Comparison of ENCODE assay signal across 13 cellular contexts in genomic region chr3:171790898-171791694, GRCh38. TPM values are rescaled to one million over a fixed set of nuclear protein-coding genes. Genes with fewer than 3 reads are reported as not detected.
DNase-seq lines count a peak whose midpoint lies in the region; ATAC-seq, FAIRE-seq and TF ChIP-seq lines count a peak whose summit lies in the region.
"Had no signal": no experiment of that assay in that cellular context is flagged by ENCODE, and none has a peak within 500 bp of the region (broad histone marks: within the 10 kb centered on the region; RNA-seq: fewer than 3 reads in every experiment).

No MANE protein-coding gene starts in this region.

- DNase-seq in A549 (ENCODE audit: low read depth in 1 of 2, low spot score in 1 of 2) (no peak), dermis blood vessel endothelial cell (peak; percentile 92), middle frontal gyrus (ENCODE audit: extremely low spot score, low spot score) (peak; percentile 1), HFFc6 (no peak), T1000 (lab: John Stamatoyannopoulos, UW) (no peak), NCI-H774 (lab: John Stamatoyannopoulos, UW) (no peak)
- DNase-seq: activated CD4-positive, alpha-beta T cell treated with anti-CD3 and anti-CD28 coated beads, Interleukin-2, amount 50 U/mL, for 48 hours; immature natural killer cell had no signal

- H3K4me1 Mint-ChIP-seq in HFFc6 (ENCODE audit: low read depth), result peaks cover 29% of the 10 kb centered on the region
- H3K4me1 Mint-ChIP-seq: activated naive CD4-positive, alpha-beta T cell treated with anti-CD3 and anti-CD28 coated beads, Interleukin-2, amount 50 U/mL, for 24 hours; immature natural killer cell had no signal

- POLR2A ChIA-PET in A549 (lab: Yijun Ruan, JAX), result interaction anchor here (0.8 kb wide), 1 partner anchor 19 kb away, joined by 3 read pairs; the partner anchor contains the start of gene PLD1

- no peaks in the 10 kb centered on the region for H3K36me3 ChIP-seq in HUES64 (ENCODE audit: insufficient read depth, low read length)

- H3K4me3 ChIP-seq in A549 (no peak overlapping the region), HUES64 (ENCODE audit: low read length) (no peak overlapping the region)

- H3K4me3 Mint-ChIP-seq in HFFc6, result no peak overlapping the region
- H3K4me3 Mint-ChIP-seq: activated naive CD4-positive, alpha-beta T cell treated with anti-CD3 and anti-CD28 coated beads, Interleukin-2, amount 50 U/mL, for 24 hours; immature natural killer cell had no signal

- H3K4me2 ChIP-seq in A549, result peak overlapping the region; percentile 43; the same call in 1 of the 3 replicates

- H3K9me3 Mint-ChIP-seq in HFFc6, result no peaks in the 10 kb centered on the region
- H3K9me3 Mint-ChIP-seq: activated naive CD4-positive, alpha-beta T cell treated with anti-CD3 and anti-CD28 coated beads, Interleukin-2, amount 50 U/mL, for 24 hours; immature natural killer cell had no signal

- H3K4me1 ChIP-seq in A549 (peaks cover 27% of the 10 kb centered on the region), HUES64 (ENCODE audit: insufficient read depth, low read length) (peaks cover 21% of the 10 kb centered on the region; the same call in 1 of the 2 replicates)

- ATAC-seq in A549 (no peak), HG03135 (IDR thresholded peaks at IDR 0.05; ENCODE audit: unreplicated experiment) (no peak)

- TF ChIP-seq POLR2A in A549 (IDR thresholded peaks at IDR 0.05; ENCODE audit: low read length), result no peak

- H3K9me3 ChIP-seq in A549 (no peaks in the 10 kb centered on the region), HUES64 (ENCODE audit: insufficient read depth, low read depth, low read length) (no peaks in the 10 kb centered on the region)

- TF ChIP-seq RAD21 in A549 (conservative IDR thresholded peaks at IDR 0.05 in 1 of 2, IDR thresholded peaks at IDR 0.05 in 1 of 2), result no peak

- H3K27ac Mint-ChIP-seq in HFFc6, result no peak overlapping the region
- H3K27ac Mint-ChIP-seq: activated naive CD4-positive, alpha-beta T cell treated with anti-CD3 and anti-CD28 coated beads, Interleukin-2, amount 50 U/mL, for 24 hours; immature natural killer cell had no signal

- CTCF ChIA-PET in A549 (lab: Yijun Ruan, JAX), result interaction anchor here (1.0 to 2.0 kb wide), 3 partner anchors 16 to 144 kb away, joined by 4 to 11 read pairs (median 4); no protein-coding TSS in a partner anchor

- TF ChIP-seq CTCF in A549 (IDR thresholded peaks at IDR 0.05) (no peak), HFFc6 (IDR thresholded peaks at IDR 0.05) (no peak)

- peaks cover 4% of the 10 kb centered on the region; the same call in 1 of the 2 replicates for H3K36me3 Mint-ChIP-seq in HFFc6 (ENCODE audit: low read depth)
- H3K36me3 Mint-ChIP-seq: activated naive CD4-positive, alpha-beta T cell treated with anti-CD3 and anti-CD28 coated beads, Interleukin-2, amount 50 U/mL, for 24 hours had no signal

- TF ChIP-seq EP300 in A549 (IDR thresholded peaks at IDR 0.05), result no peak

- peak overlapping the region; percentile 38; the same call in 1 of the 2 replicates for H3K9ac ChIP-seq in HUES64 (ENCODE audit: low read depth, low read length)

- no peaks in the 10 kb centered on the region for H3K27me3 ChIP-seq in HUES64 (ENCODE audit: insufficient read depth, low read length)

- no peaks in the 10 kb centered on the region; the same call in 1 of the 2 replicates for H3K27me3 Mint-ChIP-seq in HFFc6 (ENCODE audit: insufficient read depth)

- 87% methylated on average over 6 of the region's 6 CpGs for WGBS in A549 (ENCODE audit: missing lambda C conversion rate)
- WGBS in HUES64, result 89% methylated on average over 6 of the region's 6 CpGs

- no peak for FAIRE-seq in A549 (lab: Jason Lieb, UNC)
- FAIRE-seq: urothelium cell line had no signal

- H3K27ac ChIP-seq in A549, result peak overlapping the region in 1 of 2 experiments; percentile 55; a peak in 3 of 6 replicates
- H3K27ac ChIP-seq in HUES64 (ENCODE audit: low read depth, low read length), result peak overlapping the region; percentile 15; the same call in 1 of the 2 replicates

TF ChIP-seq in A549, 52 proteins besides CTCF, POLR2A, EP300 and RAD21:
- TF ChIP-seq KDM1A (IDR thresholded peaks at IDR 0.05; ENCODE audit: low read depth) (no peak), CEBPB (IDR thresholded peaks at IDR 0.05) (no peak), ELK1 (IDR thresholded peaks at IDR 0.05; ENCODE audit: low read depth, low read length) (no peak), HEYL (CRISPR knock-in tag; IDR thresholded peaks at IDR 0.05) (no peak), FOSB (CRISPR knock-in tag; IDR thresholded peaks at IDR 0.05) (no peak), ZC3H11A (IDR thresholded peaks at IDR 0.05) (no peak), ZSCAN20 (CRISPR knock-in tag; IDR thresholded peaks at IDR 0.05) (no peak), PBX3 (IDR thresholded peaks at IDR 0.05) (no peak), HOXB13 (CRISPR knock-in tag; IDR thresholded peaks at IDR 0.05; ENCODE audit: low read depth) (no peak), CBX2 (IDR thresholded peaks at IDR 0.05; ENCODE audit: borderline replicate concordance, low read depth) (no peak), ZFP36 (IDR thresholded peaks at IDR 0.05; ENCODE audit: borderline replicate concordance, partially characterized antibody) (no peak), HDAC2 (IDR thresholded peaks at IDR 0.05) (no peak)

RNA-seq across cellular contexts. Expression of gene PLD1, which starts 19.2 kb away (rescaled TPM):
- polyA plus RNA-seq in A549 (2011; rRNA removed), result 26.6 and 27.2 TPM in 2 replicates
- polyA plus RNA-seq in A549 (2012; cell fraction: cytosol; rRNA removed), result 4.6 and 6.0 TPM in 2 replicates
- 7.7 and 16.9 TPM in 2 replicates for polyA plus RNA-seq in A549 (2012; cell fraction: nucleus; rRNA removed)
- polyA plus RNA-seq in A549 (2017; fragmentation: RNase III; extraction: RNeasy Plus Mini Kit Qiagen cat#74134 plus additional on column Dnase treatment), result 5.2 to 7.3 TPM (median 6.6 TPM) in 3 replicates
- polyA minus RNA-seq in A549 (2011; rRNA and poly(A)+ RNA removed), result 36.8 and 43.7 TPM in 2 replicates
- polyA plus RNA-seq in HUES64 (2013, experiment 1 of 2), result 1.7 TPM
- polyA plus RNA-seq in HUES64 (2013, experiment 2 of 2), result 2.0 TPM
- 66.2 and 88.7 TPM in 2 replicates for total RNA-seq in dermis blood vessel endothelial cell
- total RNA-seq in HFFc6 (2021; fragmentation: NEBNext Ultra II Directional; extraction: Animal tissue kit (Norgen Biotek cat#: 25700)), result 1 to 10 TPM; 4.1 to 6.0 (median 5.3) TPM

RNA-seq across cellular contexts. Expression of gene TMEM212, which starts 52.1 kb away (rescaled TPM):
- polyA plus RNA-seq in A549 (2011; rRNA removed) (not detected in 2 replicates), A549 (2017; fragmentation: RNase III; extraction: RNeasy Plus Mini Kit Qiagen cat#74134 plus additional on column Dnase treatment) (not detected in 3 replicates)
- not detected in 2 replicates for polyA plus RNA-seq in A549 (2012; cell fraction: cytosol; rRNA removed)
- polyA plus RNA-seq in A549 (2012; cell fraction: nucleus; rRNA removed), result not detected in 2 replicates
- not detected in 2 replicates for polyA minus RNA-seq in A549 (2011; rRNA and poly(A)+ RNA removed)
- polyA plus RNA-seq in HUES64 (2013, experiment 1 of 2), result not detected
- polyA plus RNA-seq in HUES64 (2013, experiment 2 of 2), result not detected
- total RNA-seq in dermis blood vessel endothelial cell, result not detected in 2 replicates
- total RNA-seq in HFFc6 (2021; fragmentation: NEBNext Ultra II Directional; extraction: Animal tissue kit (Norgen Biotek cat#: 25700)), result not detected
- total RNA-seq: posterior vena cava had no signal
- polyA plus RNA-seq: immature natural killer cell had no signal

Comparison
In these comparisons a context has a peak if more than half of its experiments do, and no peak if none do; other contexts are left out.
1. DNase-seq: peak in dermis blood vessel endothelial cell (single experiment) and middle frontal gyrus (single experiment); none in A549 (0 of 2), HFFc6 (single experiment), T1000 (single experiment) and NCI-H774 (single experiment).